23 cellular contexts compared by ENCODE assay signal in the genomic region with DNA sequence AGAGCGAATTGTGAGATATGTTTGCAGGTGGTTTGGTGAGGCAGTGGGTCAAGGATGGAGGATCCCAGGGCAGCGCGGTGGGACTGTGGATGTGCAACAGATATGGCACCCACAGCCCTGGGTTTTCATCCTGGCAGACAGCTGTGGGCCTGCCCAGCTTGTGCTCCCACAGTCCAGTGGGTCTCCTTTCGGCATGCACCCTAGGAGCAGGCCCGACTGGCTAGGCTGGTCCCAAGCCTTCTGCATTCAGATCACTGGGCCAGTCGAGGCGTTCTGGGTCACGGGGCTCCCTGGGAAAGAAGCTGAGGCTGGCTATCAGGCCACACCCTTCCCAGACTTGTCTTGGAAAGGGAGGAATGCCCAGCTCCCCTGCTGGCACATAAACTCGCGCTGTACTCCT.
"Had no signal": no experiment of that assay in that cellular context is flagged by ENCODE, and none has a peak within 500 bp of the region (broad histone marks: within the 10 kb centered on the region; RNA-seq: fewer than 3 reads in every experiment).

No MANE protein-coding gene starts in this region.

- H3K27ac Mint-ChIP-seq: memory B cell, mesothelial cell of epicardium, nephron, type B pancreatic cell had no signal

- DNase-seq: colonic mucosa; effector CD8-positive, alpha-beta T cell; foreskin melanocyte; hypothalamus; kidney glomerular epithelial cell; lower lobe of right lung; psoas muscle; retina; spleen; stimulated activated CD4-positive, alpha-beta T cell treated with anti-CD3 and anti-CD28 coated beads, Interleukin-15, amount 100 ng/mL, for 24 hours; stimulated activated CD4-positive, alpha-beta T cell treated with anti-CD3 and anti-CD28 coated beads, Interleukin-1b, Interleukin-23, amount 100 ng/mL, for 48 hours; stimulated activated CD4-positive, alpha-beta T cell treated with anti-CD3 and anti-CD28 coated beads, Interleukin-4, amount 100 ng/mL, for 24 hours; stimulated activated naive CD4-positive, alpha-beta T cell; thyroid gland; uterus had no signal

- H3K27me3 ChIP-seq: colonic mucosa, heart left ventricle, spleen, suprapubic skin, thyroid gland, uterus had no signal

- H3K4me3 ChIP-seq: colonic mucosa, heart left ventricle, lower lobe of right lung, psoas muscle, spleen, suprapubic skin, thyroid gland, uterus had no signal

- H3K27me3 Mint-ChIP-seq: memory B cell, type B pancreatic cell had no signal

- H3K36me3 ChIP-seq: colonic mucosa, heart left ventricle, lower lobe of right lung, spleen, suprapubic skin, thyroid gland, uterus had no signal

- H3K9me3 Mint-ChIP-seq: type B pancreatic cell had no signal

- ATAC-seq: heart left ventricle, left lobe of liver, psoas muscle had no signal

- H3K36me3 Mint-ChIP-seq: memory B cell, type B pancreatic cell had no signal

- H3K9me3 ChIP-seq: lower lobe of right lung, psoas muscle, suprapubic skin, thyroid gland, uterus had no signal

- H3K4me1 ChIP-seq: colonic mucosa, heart left ventricle, lower lobe of right lung, parathyroid adenoma, psoas muscle, spleen, suprapubic skin, thyroid gland, uterus had no signal

- H3K4me3 Mint-ChIP-seq: memory B cell, mesothelial cell of epicardium, nephron, type B pancreatic cell had no signal

- H3K4me1 Mint-ChIP-seq: memory B cell, nephron had no signal

- H3K27ac ChIP-seq: colonic mucosa, heart left ventricle, lower lobe of right lung, parathyroid adenoma, psoas muscle, spleen, suprapubic skin, thyroid gland, uterus had no signal
